In the genomic region with DNA sequence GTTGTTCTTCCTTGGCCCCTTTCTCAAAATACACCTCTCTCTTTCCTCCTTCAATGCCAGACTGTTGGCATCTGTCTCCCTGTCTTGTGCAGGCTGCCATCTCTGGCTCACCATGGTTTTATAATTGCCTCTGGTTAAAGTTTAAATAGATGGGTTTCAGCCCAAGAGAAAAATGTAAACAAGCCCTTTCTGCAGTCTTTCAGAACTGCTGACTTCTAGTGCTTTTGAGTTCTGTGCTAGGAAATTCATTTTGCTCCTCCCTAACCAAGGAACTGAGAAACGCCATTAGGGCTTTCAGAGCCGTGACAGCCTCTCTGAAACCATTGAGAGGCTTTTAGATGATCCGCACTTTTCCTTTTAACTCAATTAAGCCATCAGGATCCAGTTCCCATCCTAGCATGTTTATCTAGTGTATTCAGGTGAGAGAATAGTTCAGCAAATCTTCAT, we compare ENCODE assay signal across 10 cellular contexts.
DNase-seq lines count a peak whose midpoint lies in the region; ATAC-seq, FAIRE-seq and TF ChIP-seq lines count a peak whose summit lies in the region.
"Had no signal": no experiment of that assay in that cellular context is flagged by ENCODE, and none has a peak within 500 bp of the region (broad histone marks: within the 10 kb centered on the region; RNA-seq: fewer than 3 reads in every experiment).

No MANE protein-coding gene starts in this region.

- peaks cover 12% of the 10 kb centered on the region for H3K4me1 ChIP-seq in parathyroid adenoma

- H3K9me3 ChIP-seq in parathyroid adenoma (ENCODE audit: control insufficient read depth, low read length) = no peaks in the 10 kb centered on the region

- H3K9ac ChIP-seq in parathyroid adenoma = no peak overlapping the region

- H2AFZ ChIP-seq in parathyroid adenoma = peak overlapping the region; percentile 78

- peak; percentile 31 for DNase-seq in NCI-H128 (lab: John Stamatoyannopoulos, UW; ENCODE audit: unreplicated experiment)
- no peak for DNase-seq in H7
- DNase-seq in OCI-M2 (lab: John Stamatoyannopoulos, UW; ENCODE audit: unreplicated experiment) = no peak
- DNase-seq in COLO829 (ENCODE audit: low spot score) = no peak
- DNase-seq in NCI-H510A treated with DMSO at 0.1 percent for 48 hours (lab: John Stamatoyannopoulos, UW) = no peak
- DNase-seq: activated gamma-delta T cell, NCI-H1092 had no signal

- H3K4me3 ChIP-seq in parathyroid adenoma (ENCODE audit: low read depth, low read length) = no peak overlapping the region
- no peak overlapping the region for H3K4me3 ChIP-seq in H7 (ENCODE audit: insufficient read depth, low read depth, low read length)

- TF ChIP-seq CTCF in parathyroid adenoma (IDR thresholded peaks at IDR 0.05) = no peak

- peak; percentile 29 for FAIRE-seq in endometrium (lab: Jason Lieb, UNC)

- H3K27me3 ChIP-seq in parathyroid adenoma (ENCODE audit: control insufficient read depth, insufficient read depth, low read length) (no peaks in the 10 kb centered on the region), H7 (ENCODE audit: control insufficient read depth, insufficient read depth, low read length) (no peaks in the 10 kb centered on the region)

- no peak overlapping the region for H3K4me2 ChIP-seq in parathyroid adenoma (ENCODE audit: low read length)

- peak overlapping the region; percentile 84 for H3K27ac ChIP-seq in parathyroid adenoma

- no peaks in the 10 kb centered on the region for H3K79me2 ChIP-seq in parathyroid adenoma

- H3K36me3 ChIP-seq in parathyroid adenoma (ENCODE audit: control insufficient read depth, insufficient read depth, low read length) (no peaks in the 10 kb centered on the region), H7 (replicated peaks; ENCODE audit: control insufficient read depth, insufficient read depth, low read length) (no peaks in the 10 kb centered on the region)

- ATAC-seq in GM18511 (IDR thresholded peaks at IDR 0.05; ENCODE audit: unreplicated experiment) = peak; percentile 62
